10 cellular contexts compared by ENCODE assay signal in genomic region chr12:54281261-54281638, GRCh38. TPM values are rescaled to one million over a fixed set of nuclear protein-coding genes. Genes with fewer than 3 reads are reported as not detected.
DNase-seq lines count a peak whose midpoint lies in the region; ATAC-seq, FAIRE-seq and TF ChIP-seq lines count a peak whose summit lies in the region.
"Not testable (repeated sequence)": the region's sequence is repeated elsewhere in the genome, so short reads cannot be mapped to it uniquely, and the experiment has no call there.
"Had no signal": no experiment of that assay in that cellular context is flagged by ENCODE, and none has a peak within 500 bp of the region (broad histone marks: within the 10 kb centered on the region; RNA-seq: fewer than 3 reads in every experiment).

No MANE protein-coding gene starts in this region.

- H3K27me3 Mint-ChIP-seq in CD4-positive, CD25-positive, alpha-beta regulatory T cell: not testable (repeated sequence)

- peak overlapping the region; percentile 81 for H3K4me2 ChIP-seq in parathyroid adenoma (ENCODE audit: low read length)

- not testable (repeated sequence) for TF ChIP-seq POLR2A in thyroid gland (IDR thresholded peaks at IDR 0.05)

- H3K27ac Mint-ChIP-seq in CD4-positive, CD25-positive, alpha-beta regulatory T cell: not testable (repeated sequence)

- H3K4me3 ChIP-seq in CD4-positive, CD25-positive, alpha-beta regulatory T cell (ENCODE audit: low read depth, low read length): peak overlapping the region; percentile 99
- H3K4me3 ChIP-seq in bronchial epithelial cell (ENCODE audit: low read depth, low read length) (peak overlapping the region; percentile 68), fibroblast of the aortic adventitia (ENCODE audit: low read depth, low read length) (peak overlapping the region; percentile 94), liver (ENCODE audit: low read depth in 1 of 3, low read length in 3 of 3) (peak overlapping the region; percentile 48 to 95 (median 86)), parathyroid adenoma (ENCODE audit: low read depth, low read length) (peak overlapping the region; percentile 95), thyroid gland (replicated peaks in 1 of 3) (peak overlapping the region; percentile 12 to 67 (median 15))

- FAIRE-seq in bronchial epithelial cell (lab: Jason Lieb, UNC): not testable (repeated sequence)

- H3K27me3 ChIP-seq in CD4-positive, CD25-positive, alpha-beta regulatory T cell (ENCODE audit: control insufficient read depth, insufficient read depth, low read length); bronchial epithelial cell (ENCODE audit: control insufficient read depth, insufficient read depth, low read length); liver (ENCODE audit: control insufficient read depth in 4 of 4, insufficient read depth in 4 of 4, low read length in 3 of 4); parathyroid adenoma (ENCODE audit: control insufficient read depth, insufficient read depth, low read length); thyroid gland: not testable (repeated sequence)

- intact Hi-C loops in thyroid gland (cut with DNase I): not testable (repeated sequence)

- peaks cover 26% of the 10 kb centered on the region for H3K79me2 ChIP-seq in parathyroid adenoma

- H2AFZ ChIP-seq in parathyroid adenoma: peak overlapping the region; percentile 54

- not testable (repeated sequence) for TF ChIP-seq CTCF in RWPE1 (conservative IDR thresholded peaks at IDR 0.05; ENCODE audit: low read depth); bronchial epithelial cell (IDR thresholded peaks at IDR 0.05; ENCODE audit: insufficient read depth, low read length, severe bottlenecking); fibroblast of the aortic adventitia (IDR thresholded peaks at IDR 0.05; ENCODE audit: insufficient read depth, low read length); liver (IDR thresholded peaks at IDR 0.05; ENCODE audit: low read depth, low read length, missing input control); parathyroid adenoma (IDR thresholded peaks at IDR 0.05); thyroid gland (IDR thresholded peaks at IDR 0.05)

- peaks cover 39% of the 10 kb centered on the region for H3K36me3 ChIP-seq in CD4-positive, CD25-positive, alpha-beta regulatory T cell (ENCODE audit: control insufficient read depth, insufficient read depth, low read length)
- H3K36me3 ChIP-seq in bronchial epithelial cell (ENCODE audit: control insufficient read depth, insufficient read depth, low read length); parathyroid adenoma (ENCODE audit: control insufficient read depth, insufficient read depth, low read length): not testable (repeated sequence)
- peaks cover 14 to 42% (median 32%) of the 10 kb centered on the region in 4 donors for H3K36me3 ChIP-seq in liver (ENCODE audit: control insufficient read depth in 4 of 4, insufficient read depth in 3 of 4, low read depth in 1 of 4, low read length in 3 of 4)
- peaks cover 41 to 42% of the 10 kb centered on the region in 2 donors for H3K36me3 ChIP-seq in thyroid gland

- H3K9ac ChIP-seq in liver (ENCODE audit: low read depth in 1 of 2, low read length in 2 of 2) (peak overlapping the region; percentile 73 to 90), parathyroid adenoma (peak overlapping the region; percentile 28)

- H3K4me1 Mint-ChIP-seq in CD4-positive, CD25-positive, alpha-beta regulatory T cell: peaks cover 12 to 48% (median 26%) of the 10 kb centered on the region in 4 donors

- H3K4me1 ChIP-seq in CD4-positive, CD25-positive, alpha-beta regulatory T cell (ENCODE audit: control insufficient read depth, insufficient read depth, low read length, poor library complexity, severe bottlenecking): peaks cover 82% of the 10 kb centered on the region
- H3K4me1 ChIP-seq in liver (ENCODE audit: control insufficient read depth in 4 of 4, insufficient read depth in 4 of 4, low read length in 3 of 4) (peaks cover 0 to 55% (median 45%) of the 10 kb centered on the region in 4 donors), parathyroid adenoma (peaks cover 24% of the 10 kb centered on the region), thyroid gland (peaks cover 44 to 53% of the 10 kb centered on the region in 2 donors)

- POLR2A ChIA-PET in RWPE1 (lab: Yijun Ruan, JAX; ENCODE audit: low non-redundant PET): not testable (repeated sequence)

- peaks cover 50% of the 10 kb centered on the region for H3K36me3 Mint-ChIP-seq in CD4-positive, CD25-positive, alpha-beta regulatory T cell

- WGBS in liver: under 1% methylated on average over 10 of the region's 10 CpGs
- WGBS in thyroid gland, 2 donors: 1% methylated on average over 10 of the region's 10 CpGs

- not testable (repeated sequence) for H3K9me3 Mint-ChIP-seq in CD4-positive, CD25-positive, alpha-beta regulatory T cell

- CTCF ChIA-PET in RWPE1 (lab: Yijun Ruan, JAX): not testable (repeated sequence)

- DNase-seq in CD4-positive, CD25-positive, alpha-beta regulatory T cell; RWPE1 (ENCODE audit: low spot score); bronchial epithelial cell (ENCODE audit: low read depth); fibroblast of the aortic adventitia (ENCODE audit: low read depth); thyroid gland: not testable (repeated sequence)
- DNase-seq in HT-29 (ENCODE audit: low spot score): peak; percentile 44

- not testable (repeated sequence) for H3K9me3 ChIP-seq in CD4-positive, CD25-positive, alpha-beta regulatory T cell (ENCODE audit: control insufficient read depth in 2 of 2, low read length in 2 of 2); liver (ENCODE audit: control insufficient read depth in 4 of 4, low read length in 3 of 4); parathyroid adenoma (ENCODE audit: control insufficient read depth, low read length); thyroid gland

- not testable (repeated sequence) for TF ChIP-seq RAD21 in liver (IDR thresholded peaks at IDR 0.05)

- H3K27ac ChIP-seq in CD4-positive, CD25-positive, alpha-beta regulatory T cell (ENCODE audit: insufficient read depth, low read length, poor library complexity, severe bottlenecking): peak overlapping the region; percentile 99
- peak overlapping the region; percentile 97 for H3K27ac ChIP-seq in RWPE1
- H3K27ac ChIP-seq in liver (ENCODE audit: low read depth in 1 of 2, low read length in 2 of 2): peak overlapping the region; percentile 89 to 94
- peak overlapping the region; percentile 93 for H3K27ac ChIP-seq in parathyroid adenoma
- peak overlapping the region; percentile 47 to 98 (median 97) for H3K27ac ChIP-seq in thyroid gland

- ATAC-seq in CD4-positive, CD25-positive, alpha-beta regulatory T cell (ENCODE audit: low read depth in 2 of 2): not testable (repeated sequence)

- not testable (repeated sequence) for H3K4me3 Mint-ChIP-seq in CD4-positive, CD25-positive, alpha-beta regulatory T cell

RNA-seq across cellular contexts. Expression of gene HNRNPA1, which starts 0.7 kb away (rescaled TPM):
- total RNA-seq in CD4-positive, CD25-positive, alpha-beta regulatory T cell: 1,288 TPM
- polyA plus RNA-seq in CD4-positive, CD25-positive, alpha-beta regulatory T cell: 100 to 1,000 TPM; 750 to 913 (median 830) TPM
- 283 and 287 TPM in 2 replicates for total RNA-seq in HT-29 (2014; rRNA removed; shearing (Covaris generic))
- total RNA-seq in bronchial epithelial cell (329 and 428 TPM in 2 replicates), fibroblast of the aortic adventitia (ENCODE audit: low replicate concordance) (435 and 902 TPM in 2 replicates), liver (100 to 1,000 TPM; 169 to 274 TPM), thyroid gland (100 to 1,000 TPM; 298 to 519 (median 435) TPM)
- 100 to 1,000 TPM in 1 of 2 donors, 10 to 100 TPM in 1; 81.0 to 241 TPM for polyA plus RNA-seq in liver

RNA-seq across cellular contexts. Expression of gene CBX5, which starts 1.3 kb away (rescaled TPM):
- total RNA-seq in CD4-positive, CD25-positive, alpha-beta regulatory T cell: 38.9 TPM
- polyA plus RNA-seq in CD4-positive, CD25-positive, alpha-beta regulatory T cell: 10 to 100 TPM; 18.2 to 21.5 (median 19.6) TPM
- total RNA-seq in HT-29 (2014; rRNA removed; shearing (Covaris generic)): 16.7 and 18.3 TPM in 2 replicates
- total RNA-seq in bronchial epithelial cell (13.2 and 16.0 TPM in 2 replicates), fibroblast of the aortic adventitia (ENCODE audit: low replicate concordance) (38.3 and 114 TPM in 2 replicates), liver (10 to 100 TPM; 15.1 to 62.3 TPM), thyroid gland (10 to 100 TPM; 56.2 to 97.4 (median 87.1) TPM)
- 1 to 10 TPM; 4.4 to 10.0 TPM for polyA plus RNA-seq in liver

RNA-seq across cellular contexts. Expression of gene NFE2, which starts 19.6 kb away (rescaled TPM):
- 2.8 TPM for total RNA-seq in CD4-positive, CD25-positive, alpha-beta regulatory T cell
- polyA plus RNA-seq in CD4-positive, CD25-positive, alpha-beta regulatory T cell: under 1 TPM in 1 of 4 donors, not detected in 3; 0.18 TPM
- 0.20 TPM in 1 of 2 replicates, not detected in the other for total RNA-seq in HT-29 (2014; rRNA removed; shearing (Covaris generic))
- total RNA-seq in bronchial epithelial cell (not detected in 2 replicates), fibroblast of the aortic adventitia (ENCODE audit: low replicate concordance) (1.2 TPM in 1 of 2 replicates, not detected in the other), liver (100 to 1,000 TPM in 1 of 2 donors, 1 to 10 TPM in 1; 1.7 to 155 TPM), thyroid gland (1 to 10 TPM in 1 of 4 donors, under 1 TPM in 3; 0.56 to 1.7 (median 0.61) TPM)
- polyA plus RNA-seq in liver: under 1 TPM; 0.44 to 0.71 TPM
- total RNA-seq: activated T-helper 1 cell treated with anti-CD3 and anti-CD28 coated beads, Interleukin-12 subunit alpha, Interleukin-12 subunit beta, Interleukin-2, Interleukin-4 antibody, amounts not matched to agents 30 ng/mL and 10 ng/mL and 1 ng/mL, durations not matched to agents 14 hours and 24 hours and 36 hours; neural crest cell had no signal

RNA-seq across cellular contexts. Expression of gene COPZ1, which starts 43.7 kb away (rescaled TPM):
- total RNA-seq in CD4-positive, CD25-positive, alpha-beta regulatory T cell: 65.3 TPM
- polyA plus RNA-seq in CD4-positive, CD25-positive, alpha-beta regulatory T cell: 100 to 1,000 TPM; 151 to 213 (median 168) TPM
- 83.7 and 89.9 TPM in 2 replicates for total RNA-seq in HT-29 (2014; rRNA removed; shearing (Covaris generic))
- 89.5 and 118 TPM in 2 replicates for total RNA-seq in bronchial epithelial cell
- total RNA-seq in fibroblast of the aortic adventitia (ENCODE audit: low replicate concordance): 59.7 and 139 TPM in 2 replicates
- 10 to 100 TPM; 54.6 to 87.7 TPM for total RNA-seq in liver
- 10 to 100 TPM; 71.9 to 92.6 TPM for polyA plus RNA-seq in liver
- total RNA-seq in thyroid gland: 100 to 1,000 TPM; 181 to 284 (median 236) TPM

Comparison
In these comparisons a context has a peak if more than half of its experiments do, and no peak if none do; other contexts are left out.
1. H3K4me3 ChIP-seq: peak in every context shown above with its lines; median percentile 99 in CD4-positive, CD25-positive, alpha-beta regulatory T cell; 95 in parathyroid adenoma; 94 in fibroblast of the aortic adventitia; 86 in liver; 68 in bronchial epithelial cell; 15 in thyroid gland.